ENCODE assay signal across 14 cellular contexts in the genomic region with DNA sequence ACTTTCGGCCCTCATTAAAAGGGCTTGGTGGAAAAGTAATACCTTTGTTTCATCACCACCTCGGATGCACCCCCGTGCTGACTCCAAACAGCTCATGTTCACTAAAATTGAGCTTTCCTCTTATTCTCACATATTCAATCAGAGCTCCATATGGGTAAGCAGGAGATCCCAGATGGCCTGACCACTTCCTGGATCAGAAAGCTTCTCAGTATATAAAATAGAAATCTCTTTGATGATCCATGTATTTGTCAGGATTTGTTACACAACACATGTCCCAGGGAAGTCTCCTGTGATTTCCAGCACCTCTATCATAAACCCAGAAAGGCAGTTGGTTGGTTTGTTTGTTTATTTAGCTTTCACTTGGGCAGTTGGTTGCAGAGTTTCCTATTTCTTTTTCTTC.
"Had no signal": no experiment of that assay in that cellular context is flagged by ENCODE, and none has a peak within 500 bp of the region (broad histone marks: within the 10 kb centered on the region; RNA-seq: fewer than 3 reads in every experiment).

No MANE protein-coding gene starts in this region.

- DNase-seq: activated CD4-positive, alpha-beta T cell treated with anti-CD3 and anti-CD28 coated beads, Interleukin-2, amount 50 U/mL, for 4 hours; activated gamma-delta T cell; activated naive CD8-positive, alpha-beta T cell treated with anti-CD3 and anti-CD28 coated beads, Interleukin-2, amount 10 ng/mL, durations not matched to agents 7 days and 5 days; activated T-cell treated with anti-CD3 and anti-CD28 coated beads, Interleukin-2, amount 50 U/mL, for 48 hours; aorta; caudate nucleus; colonic mucosa; effector CD4-positive, alpha-beta T cell; hypothalamus; occipital lobe; stomach had no signal

- H3K9me3 ChIP-seq: colonic mucosa, stomach, thoracic aorta had no signal

- H3K4me3 Mint-ChIP-seq: activated naive CD8-positive, alpha-beta T cell treated with anti-CD3 and anti-CD28 coated beads, Interleukin-2, amount 10 ng/mL, durations not matched to agents 7 days and 5 days; natural killer cell treated with Interleukin-12 subunit alpha and Interleukin-12 subunit beta and Interleukin-15 and Interleukin-18, amount 100 ng/mL, for 72 hours had no signal

- H3K4me1 ChIP-seq: colonic mucosa, stomach had no signal

- H3K36me3 Mint-ChIP-seq: natural killer cell treated with Interleukin-12 subunit alpha and Interleukin-12 subunit beta and Interleukin-15 and Interleukin-18, amount 100 ng/mL, for 72 hours had no signal

- ATAC-seq: activated CD4-positive, CD25-positive, alpha-beta regulatory T cell treated with anti-CD3 and anti-CD28 coated beads, Interleukin-2, amount 50 U/mL, for 24 hours; natural killer cell treated with Interleukin-12 subunit alpha and Interleukin-12 subunit beta and Interleukin-15 and Interleukin-18, amount 100 ng/mL, for 72 hours had no signal

- H3K27ac Mint-ChIP-seq: natural killer cell treated with Interleukin-12 subunit alpha and Interleukin-12 subunit beta and Interleukin-15 and Interleukin-18, amount 100 ng/mL, for 72 hours had no signal

- H3K4me3 ChIP-seq: colonic mucosa, stomach, thoracic aorta had no signal

- H3K27me3 Mint-ChIP-seq: activated naive CD8-positive, alpha-beta T cell treated with anti-CD3 and anti-CD28 coated beads, Interleukin-2, amount 10 ng/mL, durations not matched to agents 7 days and 5 days had no signal

- H3K27me3 ChIP-seq: colonic mucosa, stomach had no signal

- H3K27ac ChIP-seq: colonic mucosa, stomach, thoracic aorta had no signal

- H3K36me3 ChIP-seq: colonic mucosa, stomach, thoracic aorta had no signal

- H3K9me3 Mint-ChIP-seq: natural killer cell treated with Interleukin-12 subunit alpha and Interleukin-12 subunit beta and Interleukin-15 and Interleukin-18, amount 100 ng/mL, for 72 hours had no signal
